In the genomic region with DNA sequence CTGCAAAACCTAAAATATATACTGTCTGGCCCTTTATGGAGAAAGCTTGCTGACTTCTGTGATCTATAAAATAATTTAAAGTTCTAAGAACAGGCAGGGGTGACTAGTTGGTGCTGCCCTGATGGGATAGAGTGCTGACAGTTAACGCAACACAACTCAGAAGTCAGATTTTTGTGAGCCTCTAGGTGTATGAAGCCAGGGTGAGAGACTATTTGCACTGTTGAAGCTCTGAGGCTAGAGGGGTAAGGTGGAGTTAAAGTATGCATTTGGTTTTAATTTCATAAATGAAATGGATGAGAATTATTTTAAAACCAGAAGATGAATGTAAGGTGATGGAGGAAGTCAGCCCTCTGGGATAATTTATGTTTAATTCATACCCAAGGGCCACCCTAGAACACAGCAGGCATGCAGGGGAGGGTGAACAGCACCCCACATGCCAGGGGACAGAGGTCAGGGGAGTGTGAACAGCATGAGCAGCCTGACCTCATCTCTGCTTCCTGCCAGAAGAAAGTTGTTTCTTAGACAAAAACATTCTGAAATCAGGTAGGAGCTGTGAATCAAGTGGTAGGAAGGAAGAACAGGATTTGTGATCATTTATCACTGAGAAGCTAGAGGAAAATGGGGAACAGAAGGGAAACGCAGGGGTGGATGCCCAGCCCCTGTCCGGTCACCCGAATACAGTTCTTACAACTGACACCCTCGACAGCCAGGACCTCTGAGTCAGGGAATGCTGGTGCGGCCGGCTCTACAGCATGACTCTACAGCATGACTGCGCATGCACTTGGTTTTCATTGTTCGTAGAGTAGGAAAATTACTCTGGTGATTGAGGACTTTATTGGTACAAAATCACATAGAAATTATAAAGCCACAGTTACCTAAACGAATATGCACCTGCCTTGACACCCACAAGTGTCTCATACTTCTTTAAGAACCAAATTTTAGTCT, we compare ENCODE assay signal across 16 cellular contexts.
DNase-seq lines count a peak whose midpoint lies in the region; ATAC-seq lines count a peak whose summit lies in the region.
"Had no signal": no experiment of that assay in that cellular context is flagged by ENCODE, and none has a peak within 500 bp of the region (broad histone marks: within the 10 kb centered on the region; RNA-seq: fewer than 3 reads in every experiment).

No MANE protein-coding gene starts in this region.

- H3K27me3 Mint-ChIP-seq in activated naive CD8-positive, alpha-beta T cell: no peaks in the 10 kb centered on the region
- no peaks in the 10 kb centered on the region for H3K27me3 Mint-ChIP-seq in activated naive CD8-positive, alpha-beta T cell treated with anti-CD3 and anti-CD28 coated beads for 36 hours
- H3K27me3 Mint-ChIP-seq: IgD-negative memory B cell; stimulated activated memory B cell treated with anti-CD40 and anti-IgM and Interleukin-4, amounts not matched to agents 10 μg/mL and 1 μg/mL and 100 μg/mL, for 72 hours had no signal

- H3K36me3 Mint-ChIP-seq in activated naive CD8-positive, alpha-beta T cell: peaks cover 6% of the 10 kb centered on the region
- H3K36me3 Mint-ChIP-seq in activated naive CD8-positive, alpha-beta T cell treated with anti-CD3 and anti-CD28 coated beads for 36 hours: peaks cover 32% of the 10 kb centered on the region

- ATAC-seq in HG02642 (IDR thresholded peaks at IDR 0.05; ENCODE audit: poor library complexity, unreplicated experiment): no peak
- ATAC-seq: stimulated activated memory B cell treated with anti-CD40 and anti-IgM and Interleukin-4, amounts not matched to agents 10 μg/mL and 1 μg/mL and 100 μg/mL, for 72 hours had no signal

- peaks cover 37% of the 10 kb centered on the region for H3K4me1 Mint-ChIP-seq in activated naive CD8-positive, alpha-beta T cell (ENCODE audit: low read depth)
- H3K4me1 Mint-ChIP-seq in activated naive CD8-positive, alpha-beta T cell treated with anti-CD3 and anti-CD28 coated beads for 36 hours: peaks cover 15% of the 10 kb centered on the region

- H3K9me3 Mint-ChIP-seq in activated naive CD8-positive, alpha-beta T cell (ENCODE audit: low read depth): no peaks in the 10 kb centered on the region
- peaks cover 3% of the 10 kb centered on the region for H3K9me3 Mint-ChIP-seq in activated naive CD8-positive, alpha-beta T cell treated with anti-CD3 and anti-CD28 coated beads for 36 hours
- H3K9me3 Mint-ChIP-seq: stimulated activated memory B cell treated with anti-CD40 and anti-IgM and Interleukin-4, amounts not matched to agents 10 μg/mL and 1 μg/mL and 100 μg/mL, for 72 hours had no signal

- peak overlapping the region; percentile 91 for H3K27ac ChIP-seq in angular gyrus (ENCODE audit: low read depth, low read length)
- H3K27ac ChIP-seq: prostate gland had no signal

- peak overlapping the region; percentile 76 for H3K27ac Mint-ChIP-seq in activated naive CD8-positive, alpha-beta T cell
- H3K27ac Mint-ChIP-seq in activated naive CD8-positive, alpha-beta T cell treated with anti-CD3 and anti-CD28 coated beads for 36 hours: no peak overlapping the region
- H3K27ac Mint-ChIP-seq: stimulated activated memory B cell treated with anti-CD40 and anti-IgM and Interleukin-4, amounts not matched to agents 10 μg/mL and 1 μg/mL and 100 μg/mL, for 72 hours had no signal

- no peak overlapping the region for H3K4me3 Mint-ChIP-seq in activated naive CD8-positive, alpha-beta T cell
- no peak overlapping the region for H3K4me3 Mint-ChIP-seq in activated naive CD8-positive, alpha-beta T cell treated with anti-CD3 and anti-CD28 coated beads for 36 hours
- H3K4me3 Mint-ChIP-seq: stimulated activated memory B cell treated with anti-CD40 and anti-IgM and Interleukin-4, amounts not matched to agents 10 μg/mL and 1 μg/mL and 100 μg/mL, for 72 hours had no signal

- no peak for DNase-seq in activated naive CD8-positive, alpha-beta T cell treated with anti-CD3 and anti-CD28 coated beads for 36 hours
- peak; percentile 61 for DNase-seq in iris pigment epithelial cell (ENCODE audit: low read depth)
- DNase-seq in superior temporal gyrus (ENCODE audit: extremely low spot score): peak; percentile 85
- no peak for DNase-seq in T-helper 9 cell
- no peak for DNase-seq in activated CD4-positive, alpha-beta T cell treated with anti-CD3 and anti-CD28 coated beads, Interleukin-2, amount 50 U/mL, for 48 hours
- DNase-seq: DMS79; effector memory CD4-positive, alpha-beta T cell; NCI-H1436 treated with DMSO at 0.1 percent for 48 hours; NCI-H526 treated with DMSO at 0.1 percent for 48 hours; stimulated activated CD4-positive, alpha-beta T cell treated with anti-CD3 and anti-CD28 coated beads, Interleukin-2, amount 100 ng/mL, for 24 hours had no signal

Comparison
In these comparisons a context has a peak if more than half of its experiments do, and no peak if none do; other contexts are left out.
1. DNase-seq: peak in iris pigment epithelial cell (single experiment) and superior temporal gyrus (single experiment); none in activated naive CD8-positive, alpha-beta T cell treated with anti-CD3 and anti-CD28 coated beads for 36 hours (single experiment), T-helper 9 cell (single experiment) and activated CD4-positive, alpha-beta T cell treated with anti-CD3 and anti-CD28 coated beads, Interleukin-2, amount 50 U/mL, for 48 hours (0 of 2).